In genomic region chr11:61160487-61161189, GRCh38 we compare ENCODE assay signal across 8 cellular contexts. TPM values are rescaled to one million over a fixed set of nuclear protein-coding genes. Genes with fewer than 3 reads are reported as not detected.
DNase-seq lines count a peak whose midpoint lies in the region; ATAC-seq and TF ChIP-seq lines count a peak whose summit lies in the region.

No MANE protein-coding gene starts in this region.

- TF ChIP-seq CTCF in fibroblast of villous mesenchyme (IDR thresholded peaks at IDR 0.05; ENCODE audit: insufficient read depth, low read depth, low read length): no peak

- TF ChIP-seq POLR2A in erythroblast (IDR thresholded peaks at IDR 0.05; ENCODE audit: low read length): no peak

- H3K27me3 Mint-ChIP-seq in activated T-cell treated with anti-CD3 and anti-CD28 coated beads, Interleukin-2, amount 50 U/mL, for 24 hours: no peaks in the 10 kb centered on the region

- no peak for DNase-seq in activated T-cell treated with anti-CD3 and anti-CD28 coated beads, Interleukin-2, amount 50 U/mL, for 24 hours
- DNase-seq in activated T-cell treated with anti-CD3 and anti-CD28 coated beads, Interleukin-2, amount 50 U/mL, for 48 hours: no peak
- peak; percentile 17 for DNase-seq in SW480 (ENCODE audit: low spot score)
- DNase-seq in fibroblast of villous mesenchyme (ENCODE audit: low read depth): peak; percentile 16
- peak; percentile 38 for DNase-seq in sciatic nerve (ENCODE audit: low spot score)
- DNase-seq in erythroblast (lab: John Stamatoyannopoulos, UW): no peak
- DNase-seq in stimulated activated CD4-positive, alpha-beta T cell treated with anti-CD3 and anti-CD28 coated beads, Interleukin-15, amount 100 ng/mL, for 24 hours: no peak
- DNase-seq in NOMO-1 treated with DMSO at 0.1 percent for 48 hours (lab: John Stamatoyannopoulos, UW; ENCODE audit: unreplicated experiment): no peak

- H3K4me3 ChIP-seq in fibroblast of villous mesenchyme (ENCODE audit: low read depth, low read length): peak overlapping the region; percentile 73

- peak overlapping the region; percentile 90 for H3K27ac Mint-ChIP-seq in activated T-cell treated with anti-CD3 and anti-CD28 coated beads, Interleukin-2, amount 50 U/mL, for 24 hours

- H3K4me3 Mint-ChIP-seq in activated T-cell treated with anti-CD3 and anti-CD28 coated beads, Interleukin-2, amount 50 U/mL, for 24 hours: peak overlapping the region; percentile 83

- intact Hi-C loops in sciatic nerve (cut with DNase I): no loop called here

- ATAC-seq in sciatic nerve: peak; percentile 2

- H3K36me3 Mint-ChIP-seq in activated T-cell treated with anti-CD3 and anti-CD28 coated beads, Interleukin-2, amount 50 U/mL, for 24 hours (ENCODE audit: low read depth): peaks cover 17% of the 10 kb centered on the region

- peaks cover 2% of the 10 kb centered on the region for H3K9me3 Mint-ChIP-seq in activated T-cell treated with anti-CD3 and anti-CD28 coated beads, Interleukin-2, amount 50 U/mL, for 24 hours

- peaks cover 64% of the 10 kb centered on the region for H3K4me1 Mint-ChIP-seq in activated T-cell treated with anti-CD3 and anti-CD28 coated beads, Interleukin-2, amount 50 U/mL, for 24 hours (ENCODE audit: low read depth)

RNA-seq across cellular contexts. Expression of gene VPS37C, which starts 0.6 kb away (rescaled TPM):
- 15.1 and 15.5 TPM in 2 replicates for total RNA-seq in fibroblast of villous mesenchyme
- total RNA-seq in sciatic nerve: 23.1 TPM

RNA-seq across cellular contexts. Expression of gene PGA3, which starts 42.7 kb away (rescaled TPM):
- 0.64 TPM in 1 of 2 replicates, not detected in the other for total RNA-seq in fibroblast of villous mesenchyme
- not detected for total RNA-seq in sciatic nerve

RNA-seq across cellular contexts. Expression of gene CD5, which starts 58.3 kb away (rescaled TPM):
- total RNA-seq in fibroblast of villous mesenchyme: not detected in 2 replicates
- 1.3 TPM for total RNA-seq in sciatic nerve

Comparison
In these comparisons a context has a peak if more than half of its experiments do, and no peak if none do; other contexts are left out.
1. DNase-seq: peak in SW480 (single experiment), fibroblast of villous mesenchyme (single experiment) and sciatic nerve (single experiment); none in activated T-cell treated with anti-CD3 and anti-CD28 coated beads, Interleukin-2, amount 50 U/mL, for 24 hours (single experiment), activated T-cell treated with anti-CD3 and anti-CD28 coated beads, Interleukin-2, amount 50 U/mL, for 48 hours (0 of 2), erythroblast (0 of 2), stimulated activated CD4-positive, alpha-beta T cell treated with anti-CD3 and anti-CD28 coated beads, Interleukin-15, amount 100 ng/mL, for 24 hours (single experiment) and NOMO-1 treated with DMSO at 0.1 percent for 48 hours (single experiment).